Comparison of ENCODE assay signal across 11 cellular contexts in the genomic region with DNA sequence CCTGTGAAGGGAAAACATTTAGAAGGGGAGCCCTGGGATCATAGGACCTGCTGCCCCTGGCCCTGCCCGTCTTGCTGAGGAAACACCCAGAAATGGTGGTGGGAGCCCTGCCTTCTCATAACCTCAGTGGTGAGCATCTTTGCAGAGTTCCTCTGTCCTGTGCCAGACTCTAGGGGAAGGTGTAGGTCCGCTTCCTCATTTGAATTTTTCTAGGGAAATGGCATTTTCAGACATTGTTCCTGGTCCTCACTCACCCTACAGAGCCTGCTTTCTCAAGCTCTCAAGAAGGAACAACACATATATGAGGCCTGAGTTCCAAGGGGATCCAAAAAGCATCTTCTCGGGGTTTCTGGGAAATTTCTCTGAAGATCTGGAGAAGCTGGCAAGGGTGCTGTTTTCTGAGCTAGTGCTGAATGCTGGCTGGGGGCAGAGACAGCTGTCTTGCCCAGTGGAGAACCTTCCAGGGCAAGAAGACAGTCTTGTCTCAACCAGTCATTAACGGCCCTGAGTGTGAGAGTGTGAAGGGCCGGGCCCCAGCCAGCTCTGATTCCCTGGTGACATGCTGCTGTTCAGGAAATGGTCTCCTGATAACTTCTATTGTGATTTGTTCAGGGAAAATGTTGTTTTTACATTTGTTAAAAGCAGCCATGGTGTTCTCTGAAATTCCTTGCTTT. TPM values are rescaled to one million over a fixed set of nuclear protein-coding genes. Genes with fewer than 3 reads are reported as not detected.
DNase-seq lines count a peak whose midpoint lies in the region; ATAC-seq and TF ChIP-seq lines count a peak whose summit lies in the region.
"Had no signal": no experiment of that assay in that cellular context is flagged by ENCODE, and none has a peak within 500 bp of the region (broad histone marks: within the 10 kb centered on the region; RNA-seq: fewer than 3 reads in every experiment).

No MANE protein-coding gene starts in this region.

- TF ChIP-seq CTCF in ascending aorta (IDR thresholded peaks at IDR 0.05) (no peak), stomach (IDR thresholded peaks at IDR 0.05) (no peak), GM13977 (IDR thresholded peaks at IDR 0.05; ENCODE audit: extremely low read depth, insufficient read depth, missing control alignments) (no peak)

- intact Hi-C loops in ascending aorta (cut with DNase I) (no loop called here), stomach (cut with DNase I; ENCODE audit: low total_unique reads) (no loop called here), sciatic nerve (cut with DNase I) (no loop called here)

- H3K4me3 ChIP-seq in ascending aorta (peak overlapping the region in 1 of 2 donors; percentile 82), stomach (no peak overlapping the region)

- ATAC-seq in GM21381 (IDR thresholded peaks at IDR 0.05; ENCODE audit: unreplicated experiment) (no peak), sciatic nerve (no peak)

- peaks cover 0 to 3% of the 10 kb centered on the region in 2 donors for H3K36me3 ChIP-seq in ascending aorta
- H3K36me3 ChIP-seq in stomach = no peaks in the 10 kb centered on the region

- H3K9me3 ChIP-seq in ascending aorta (no peaks in the 10 kb centered on the region), stomach (peaks cover 0 to under 1% (median 0%) of the 10 kb centered on the region in 4 donors)

- no peak for TF ChIP-seq EP300 in stomach (IDR thresholded peaks at IDR 0.05)

- H3K27me3 ChIP-seq in ascending aorta (no peaks in the 10 kb centered on the region), stomach (peaks cover 0 to 17% (median 3%) of the 10 kb centered on the region in 3 donors)

- in situ Hi-C loops in KBM-7 (cut with MboI; ENCODE audit: low pct_unique_long_range_greater_than_20kb, low sequenced_read_pairs) = no loop called here
- in situ Hi-C loops in GM13977 (cut with MboI; ENCODE audit: low pct_unique_long_range_greater_than_20kb, low sequenced_read_pairs, unreplicated experiment) = no loop called here

- H3K27ac ChIP-seq in ascending aorta = peak overlapping the region; percentile 94 to 95
- peak overlapping the region in 4 of 5 donors; percentile 57 to 95 (median 80) for H3K27ac ChIP-seq in stomach

- DNase-seq in KBM-7 (peak; percentile 65), ascending aorta (ENCODE audit: low spot score in 2 of 2) (no peak), iPS-NIHi7 (ENCODE audit: extremely low spot score) (peak; percentile 49), stomach (no peak), GM13977 (ENCODE audit: low spot score) (no peak), sciatic nerve (ENCODE audit: low spot score) (no peak)
- DNase-seq in activated CD4-positive, alpha-beta T cell treated with anti-CD3 and anti-CD28 coated beads, Interleukin-2, amount 50 U/mL, for 48 hours = no peak
- DNase-seq: COR-L47, immature natural killer cell had no signal

- peaks cover 15 to 49% of the 10 kb centered on the region in 2 donors for H3K4me1 ChIP-seq in ascending aorta
- peaks cover 22 to 68% (median 51%) of the 10 kb centered on the region in 4 donors for H3K4me1 ChIP-seq in stomach

- 52 to 73% (median 67%) methylated on average over 5 of the region's 5 CpGs for WGBS in stomach, 5 donors

- TF ChIP-seq POLR2A in stomach (IDR thresholded peaks at IDR 0.05) = no peak

RNA-seq across cellular contexts. Expression of a gene that starts 5.6 kb away (rescaled TPM):
- total RNA-seq in ascending aorta (56.5 TPM), stomach (10 to 100 TPM; 11.0 to 45.5 (median 38.7) TPM), sciatic nerve (23.4 TPM)
- 1 to 10 TPM; 1.4 to 3.1 (median 2.4) TPM for polyA plus RNA-seq in stomach
- total RNA-seq: bronchial epithelial cell had no signal
- polyA plus RNA-seq: immature natural killer cell had no signal

Comparison
In these comparisons a context has a peak if more than half of its experiments do, and no peak if none do; other contexts are left out.
1. DNase-seq: peak in KBM-7 (single experiment) and iPS-NIHi7 (single experiment); none in ascending aorta (0 of 2), stomach (single experiment), GM13977 (single experiment), activated CD4-positive, alpha-beta T cell treated with anti-CD3 and anti-CD28 coated beads, Interleukin-2, amount 50 U/mL, for 48 hours (0 of 2) and sciatic nerve (single experiment).